10 cellular contexts compared by ENCODE assay signal in the genomic region with DNA sequence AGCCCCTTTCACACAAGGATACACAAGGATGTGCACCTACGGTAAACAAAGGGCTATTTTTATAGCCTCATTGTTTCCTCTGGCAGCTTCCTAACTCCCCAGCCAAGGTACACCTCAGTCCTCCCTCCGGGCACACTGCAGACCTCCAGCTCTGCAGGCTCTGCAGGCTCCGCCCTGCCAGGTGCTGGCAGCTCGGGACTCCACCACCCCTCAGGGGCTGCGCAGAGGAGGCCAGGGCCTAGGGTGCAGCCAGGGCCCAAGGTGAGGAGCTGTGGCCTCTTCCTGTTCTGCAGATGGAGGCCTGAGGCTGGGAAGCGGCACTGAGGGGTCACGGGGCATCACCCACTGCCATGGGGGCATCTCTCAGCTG. TPM values are rescaled to one million over a fixed set of nuclear protein-coding genes. Genes with fewer than 3 reads are reported as not detected.
DNase-seq lines count a peak whose midpoint lies in the region; ATAC-seq and TF ChIP-seq lines count a peak whose summit lies in the region.
"Had no signal": no experiment of that assay in that cellular context is flagged by ENCODE, and none has a peak within 500 bp of the region (broad histone marks: within the 10 kb centered on the region; RNA-seq: fewer than 3 reads in every experiment).

No MANE protein-coding gene starts in this region.

- H3K36me3 ChIP-seq in H7 (replicated peaks; ENCODE audit: control insufficient read depth, insufficient read depth, low read length), result no peaks in the 10 kb centered on the region
- no peaks in the 10 kb centered on the region for H3K36me3 ChIP-seq in mammary epithelial cell (ENCODE audit: insufficient read depth, low read length)
- no peaks in the 10 kb centered on the region for H3K36me3 ChIP-seq in mucosa of rectum (ENCODE audit: control insufficient read depth in 2 of 2, insufficient read depth in 2 of 2, low read length in 2 of 2)

- H3K27ac ChIP-seq in mammary epithelial cell (ENCODE audit: insufficient read depth, low read depth, low read length) (no peak overlapping the region), mucosa of rectum (ENCODE audit: low read depth in 2 of 2, low read length in 2 of 2) (peak overlapping the region; percentile 70 to 80)

- BruUV-seq in mammary epithelial cell (replicated peaks; lab: Mats Ljungman, UMichigan), result no TSS peak

- peaks cover 4% of the 10 kb centered on the region for H3K9me3 ChIP-seq in mammary epithelial cell (replicated peaks; ENCODE audit: insufficient read depth, low read length)
- no peaks in the 10 kb centered on the region for H3K9me3 ChIP-seq in mucosa of rectum (ENCODE audit: control insufficient read depth in 2 of 2, low read length in 2 of 2)
- H3K9me3 ChIP-seq in T-helper 17 cell (ENCODE audit: control insufficient read depth, low read length, poor library complexity, severe bottlenecking), result no peaks in the 10 kb centered on the region

- H2AFZ ChIP-seq in mammary epithelial cell (ENCODE audit: low read depth, low read length), result peak overlapping the region; percentile 56

- H3K27ac Mint-ChIP-seq in T-helper 17 cell (no peak overlapping the region), progenitor cell of endocrine pancreas (no peak overlapping the region), HFFc6 (no peak overlapping the region)

- CTCF ChIA-PET in mammary epithelial cell (lab: Charles Lee; ENCODE audit: low non-redundant PET), result no interaction called here

- no peak overlapping the region for H3K4me3 Mint-ChIP-seq in T-helper 17 cell
- H3K4me3 Mint-ChIP-seq in progenitor cell of endocrine pancreas (ENCODE audit: low read depth), result no peak overlapping the region
- H3K4me3 Mint-ChIP-seq in HFFc6, result no peak overlapping the region

- H3K27me3 Mint-ChIP-seq in T-helper 17 cell (no peaks in the 10 kb centered on the region), progenitor cell of endocrine pancreas (no peaks in the 10 kb centered on the region), HFFc6 (ENCODE audit: insufficient read depth) (peaks cover 8% of the 10 kb centered on the region; the same call in 1 of the 2 replicates)

- intact Hi-C loops in mammary epithelial cell (cut with micrococcal nuclease), result no loop called here

- in situ Hi-C loops in mammary epithelial cell (cut with MboI; ENCODE audit: low sequenced_read_pairs in 2 of 2), result no loop called here

- no peaks in the 10 kb centered on the region; the same call in 1 of the 2 replicates for H3K27me3 ChIP-seq in H7 (ENCODE audit: control insufficient read depth, insufficient read depth, low read length)
- no peaks in the 10 kb centered on the region for H3K27me3 ChIP-seq in mammary epithelial cell (ENCODE audit: insufficient read depth, low read length)
- no peaks in the 10 kb centered on the region for H3K27me3 ChIP-seq in mucosa of rectum (ENCODE audit: control insufficient read depth in 2 of 2, insufficient read depth in 2 of 2, low read length in 2 of 2)

- peaks cover 41% of the 10 kb centered on the region for H3K4me1 ChIP-seq in mammary epithelial cell (ENCODE audit: insufficient read depth, low read length)
- peaks cover 17 to 26% of the 10 kb centered on the region in 2 donors for H3K4me1 ChIP-seq in mucosa of rectum (ENCODE audit: control insufficient read depth in 2 of 2, insufficient read depth in 2 of 2, low read length in 2 of 2)

- H3K9ac ChIP-seq in mammary epithelial cell (ENCODE audit: insufficient read depth, low read length), result no peak overlapping the region
- H3K9ac ChIP-seq in mucosa of rectum (ENCODE audit: low read depth in 1 of 2, low read length in 2 of 2), result peak overlapping the region in 1 of 2 donors; percentile 50

- no peaks in the 10 kb centered on the region for H3K79me2 ChIP-seq in mammary epithelial cell (ENCODE audit: insufficient read depth, low read length)

- H3K4me3 ChIP-seq in H7 (ENCODE audit: insufficient read depth, low read depth, low read length), result no peak overlapping the region
- no peak overlapping the region for H3K4me3 ChIP-seq in mammary epithelial cell (replicated peaks in 1 of 3; ENCODE audit: insufficient read depth in 1 of 3, low read depth in 2 of 3, low read length in 3 of 3)
- no peak overlapping the region for H3K4me3 ChIP-seq in mucosa of rectum (ENCODE audit: low read length in 2 of 2)

- H3K4me1 Mint-ChIP-seq in T-helper 17 cell, result peaks cover 3% of the 10 kb centered on the region
- H3K4me1 Mint-ChIP-seq in progenitor cell of endocrine pancreas (ENCODE audit: low read depth), result peaks cover 9% of the 10 kb centered on the region
- no peaks in the 10 kb centered on the region for H3K4me1 Mint-ChIP-seq in HFFc6 (ENCODE audit: low read depth)

- DNase-seq in H7 (peak; percentile 64), NCI-H2196 treated with DMSO at 0.1 percent for 48 hours (lab: John Stamatoyannopoulos, UW; ENCODE audit: unreplicated experiment) (peak; percentile 82), mammary epithelial cell (peak; percentile 68), T-helper 17 cell (no peak), CD1c-positive myeloid dendritic cell (ENCODE audit: extremely low spot score) (no peak), progenitor cell of endocrine pancreas (ENCODE audit: low spot score, unreplicated experiment) (no peak), HFFc6 (no peak)
- DNase-seq: NCI-H226; stimulated activated CD4-positive, alpha-beta T cell treated with anti-CD3 and anti-CD28 coated beads, Interleukin-2, amount 100 ng/mL, for 24 hours had no signal

- dilution Hi-C loops in mammary epithelial cell (cut with HindIII; ENCODE audit: low sequenced_read_pairs), result no loop called here

- WGBS in mammary epithelial cell (ENCODE audit: low coverage, missing lambda C conversion rate), result 11% methylated on average over 3 of the region's 7 CpGs

- no peaks in the 10 kb centered on the region for H4K20me1 ChIP-seq in mammary epithelial cell (ENCODE audit: insufficient read depth, low read length)

- peak overlapping the region; percentile 44 for H3K4me2 ChIP-seq in mammary epithelial cell (ENCODE audit: insufficient read depth, low read depth, low read length)

- H3K9me3 Mint-ChIP-seq in progenitor cell of endocrine pancreas (ENCODE audit: low read depth) (no peaks in the 10 kb centered on the region), HFFc6 (no peaks in the 10 kb centered on the region)

- ATAC-seq in T-helper 17 cell, result no peak

- peaks cover 5% of the 10 kb centered on the region for H3K36me3 Mint-ChIP-seq in T-helper 17 cell (ENCODE audit: low read depth)
- no peaks in the 10 kb centered on the region for H3K36me3 Mint-ChIP-seq in progenitor cell of endocrine pancreas (ENCODE audit: insufficient read depth)
- no peaks in the 10 kb centered on the region for H3K36me3 Mint-ChIP-seq in HFFc6 (ENCODE audit: low read depth)

- TF ChIP-seq CTCF in mammary epithelial cell (conservative IDR thresholded peaks at IDR 0.05 in 1 of 2, IDR thresholded peaks at IDR 0.05 in 1 of 2; ENCODE audit: extremely low read depth in 1 of 2, insufficient read depth in 1 of 2, low read depth in 1 of 2, low read length in 2 of 2), result no peak
- no peak for TF ChIP-seq CTCF in progenitor cell of endocrine pancreas (IDR thresholded peaks at IDR 0.05; ENCODE audit: unreplicated experiment)
- TF ChIP-seq CTCF in HFFc6 (IDR thresholded peaks at IDR 0.05), result no peak

RNA-seq across cellular contexts. Expression of a gene that starts 19.8 kb away (rescaled TPM):
- total RNA-seq in H7 (2014; rRNA removed; shearing (Covaris generic)), result 100 and 127 TPM in 2 replicates
- total RNA-seq in mammary epithelial cell, result 100 to 1,000 TPM; 229 to 335 TPM
- polyA plus RNA-seq in mammary epithelial cell, result 168 TPM
- polyA minus RNA-seq in mammary epithelial cell, result 399 TPM
- total RNA-seq in T-helper 17 cell, result 10 to 100 TPM; 86.3 to 91.5 TPM
- 128 and 130 TPM in 2 replicates for total RNA-seq in progenitor cell of endocrine pancreas
- total RNA-seq in HFFc6 (2021; fragmentation: NEBNext Ultra II Directional; extraction: Animal tissue kit (Norgen Biotek cat#: 25700)), result 100 to 1,000 TPM; 128 to 151 (median 137) TPM

Comparison
In these comparisons a context has a peak if more than half of its experiments do, and no peak if none do; other contexts are left out.
1. DNase-seq: peak in H7 (single experiment), NCI-H2196 treated with DMSO at 0.1 percent for 48 hours (single experiment) and mammary epithelial cell (single experiment); none in T-helper 17 cell (0 of 3), CD1c-positive myeloid dendritic cell (single experiment), progenitor cell of endocrine pancreas (single experiment) and HFFc6 (single experiment).